ENCODE assay signal across 8 cellular contexts in the genomic region with DNA sequence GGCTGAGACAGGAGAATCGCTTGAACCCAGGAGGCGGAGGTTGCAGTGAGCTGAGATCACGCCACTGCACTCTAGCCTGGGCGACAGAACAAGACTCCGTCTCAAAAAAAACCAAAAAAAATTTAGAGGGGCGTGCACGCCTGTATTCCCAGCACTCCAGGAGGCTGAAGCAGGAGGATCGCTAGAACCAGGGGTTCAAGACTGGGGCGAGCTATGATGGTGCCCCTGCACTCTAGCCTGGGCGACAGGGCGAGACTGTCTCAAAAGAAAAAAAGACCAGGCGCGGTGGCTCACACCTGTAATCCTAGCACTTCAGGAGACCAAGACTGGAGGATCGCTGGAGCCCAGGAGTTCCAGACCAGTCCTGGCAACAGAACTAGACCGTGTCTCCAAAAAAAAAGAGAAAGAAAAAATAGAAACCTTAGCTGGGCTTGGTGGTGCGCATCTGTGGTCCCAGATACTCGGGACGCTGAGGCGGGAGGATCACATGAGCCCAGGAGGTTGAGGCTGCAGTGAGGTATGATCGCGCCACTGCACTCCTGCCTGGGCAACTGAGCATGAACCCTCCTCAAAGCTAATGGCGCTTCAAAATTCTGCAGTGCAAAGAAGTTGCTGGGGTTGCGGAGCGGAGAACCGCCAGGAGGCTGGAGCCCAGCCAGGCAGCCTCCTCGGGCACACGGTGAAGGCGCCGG. TPM values are rescaled to one million over a fixed set of nuclear protein-coding genes. Genes with fewer than 3 reads are reported as not detected.
A peak's percentile ranks its signal among the peaks of the same experiment; 100 is the strongest.
DNase-seq lines count a peak whose midpoint lies in the region; ATAC-seq, FAIRE-seq and TF ChIP-seq lines count a peak whose summit lies in the region.

No MANE protein-coding gene starts in this region.

- H3K4me3 ChIP-seq in A549 (peak overlapping the region; percentile 64), endodermal cell (ENCODE audit: low read length) (peak overlapping the region; percentile 85)

- H3K4me1 Mint-ChIP-seq in endodermal cell (peaks cover 6% of the 10 kb centered on the region), neural crest cell (peaks cover 32% of the 10 kb centered on the region)

- ATAC-seq in A549 (peak in 1 of 2 experiments; percentile 61; a peak in 3 of 6 replicates), GM19351 (IDR thresholded peaks at IDR 0.05; ENCODE audit: unreplicated experiment) (peak; percentile 24)

- H3K4me1 ChIP-seq in A549 (peaks cover 30% of the 10 kb centered on the region), endodermal cell (ENCODE audit: control insufficient read depth, insufficient read depth, low read length) (no peaks in the 10 kb centered on the region)

- no peak for TF ChIP-seq POLR2A in A549 (IDR thresholded peaks at IDR 0.05; ENCODE audit: low read length)

- no peak for TF ChIP-seq RAD21 in A549 (conservative IDR thresholded peaks at IDR 0.05 in 1 of 2, IDR thresholded peaks at IDR 0.05 in 1 of 2)

- H3K27ac ChIP-seq in A549 (peak overlapping the region; percentile 90 to 94), endodermal cell (ENCODE audit: low read depth, low read length) (peak overlapping the region; percentile 92)

- peak overlapping the region; percentile 62 for H3K4me2 ChIP-seq in A549

- peaks cover 5% of the 10 kb centered on the region for H3K36me3 ChIP-seq in endodermal cell (ENCODE audit: control insufficient read depth, insufficient read depth, low read length)

- H3K27ac Mint-ChIP-seq in endodermal cell (peak overlapping the region; percentile 99), neural crest cell (ENCODE audit: unreplicated experiment) (peak overlapping the region; percentile 100)

- H3K27me3 Mint-ChIP-seq in endodermal cell (ENCODE audit: insufficient read depth), result peaks cover 21% of the 10 kb centered on the region
- peaks cover 13% of the 10 kb centered on the region for H3K27me3 Mint-ChIP-seq in neural crest cell (ENCODE audit: low read depth)

- H3K9me3 ChIP-seq in A549 (no peaks in the 10 kb centered on the region), endodermal cell (ENCODE audit: control insufficient read depth, low read length) (no peaks in the 10 kb centered on the region)

- peaks cover 12% of the 10 kb centered on the region for H3K27me3 ChIP-seq in endodermal cell (ENCODE audit: control insufficient read depth, insufficient read depth, low read length, poor library complexity, severe bottlenecking)

- H3K4me3 Mint-ChIP-seq in endodermal cell (peak overlapping the region; percentile 96), neural crest cell (peak overlapping the region; percentile 100)

- H3K36me3 Mint-ChIP-seq in endodermal cell (ENCODE audit: low read depth), result peaks cover 6% of the 10 kb centered on the region
- H3K36me3 Mint-ChIP-seq in neural crest cell (ENCODE audit: low read depth), result no peaks in the 10 kb centered on the region

- WGBS in A549 (ENCODE audit: missing lambda C conversion rate), result 7% methylated on average over 29 of the region's 29 CpGs
- WGBS in endodermal cell (ENCODE audit: insufficient coverage in 1 of 2, insufficient read length in 1 of 2), 2 experiments, result 24 to 29% methylated on average over 21 to 29 of the region's 29 CpGs

- H3K9me3 Mint-ChIP-seq in endodermal cell (no peaks in the 10 kb centered on the region), neural crest cell (no peaks in the 10 kb centered on the region)

- no peak for FAIRE-seq in A549 (lab: Jason Lieb, UNC)

- peak overlapping the region; percentile 88 for H3K9ac ChIP-seq in endodermal cell (ENCODE audit: extremely low read depth, low read length, poor library complexity, severe bottlenecking)

- CTCF ChIA-PET in A549 (lab: Yijun Ruan, JAX), result interaction anchor here (0.6 to 2.9 kb wide), 4 partner anchors 9 to 205 kb away, joined by 3 to 13 read pairs (median 4); no protein-coding TSS in a partner anchor

- TF ChIP-seq EP300 in A549 (IDR thresholded peaks at IDR 0.05), result no peak

- DNase-seq in A549 (ENCODE audit: low read depth in 1 of 2, low spot score in 1 of 2) (no peak), NCI-H1092 (lab: John Stamatoyannopoulos, UW) (peak; percentile 27), endodermal cell (no peak), neural crest cell (ENCODE audit: low read depth, low spot score) (no peak), D341Med (ENCODE audit: low spot score) (no peak), hepatic stellate cell (ENCODE audit: low spot score) (no peak)
- no peak for DNase-seq in stimulated activated naive CD4-positive, alpha-beta T cell (lab: John Stamatoyannopoulos, UW)

- POLR2A ChIA-PET in A549 (lab: Yijun Ruan, JAX), result interaction anchor here (0.5 to 1.7 kb wide), 7 partner anchors 13 to 303 kb away, joined by 3 to 11 read pairs (median 4); a partner anchor contains a TSS

- TF ChIP-seq CTCF in A549 (IDR thresholded peaks at IDR 0.05) (no peak), endodermal cell (conservative IDR thresholded peaks at IDR 0.05) (peak; percentile 29), neural crest cell (conservative IDR thresholded peaks at IDR 0.05) (peak; percentile 22)

TF ChIP-seq in A549, 52 proteins besides CTCF, POLR2A, EP300 and RAD21 (continues in another document):
- TF ChIP-seq ESRRA (IDR thresholded peaks at IDR 0.05; ENCODE audit: borderline replicate concordance, low read length) (no peak), CBX8 (IDR thresholded peaks at IDR 0.05) (no peak), CHD2 (IDR thresholded peaks at IDR 0.05; ENCODE audit: low read length, partially characterized antibody) (peak; percentile 45)

RNA-seq across cellular contexts. Expression of a gene that starts 0.4 kb away (rescaled TPM):
- 0.45 and 0.63 TPM in 2 replicates for polyA plus RNA-seq in A549 (2011; rRNA removed)
- 2.8 and 3.0 TPM in 2 replicates for polyA plus RNA-seq in A549 (2012; cell fraction: cytosol; rRNA removed)
- 3.8 and 3.9 TPM in 2 replicates for polyA plus RNA-seq in A549 (2012; cell fraction: nucleus; rRNA removed)
- 2.5 to 3.3 TPM (median 2.6 TPM) in 3 replicates for polyA plus RNA-seq in A549 (2017; fragmentation: RNase III; extraction: RNeasy Plus Mini Kit Qiagen cat#74134 plus additional on column Dnase treatment)
- 0.37 and 0.58 TPM in 2 replicates for polyA minus RNA-seq in A549 (2011; rRNA and poly(A)+ RNA removed)
- total RNA-seq in endodermal cell, result 1 to 10 TPM; 1.3 to 1.4 TPM
- polyA plus RNA-seq in endodermal cell (2013, experiment 1 of 2), result 1.2 TPM
- polyA plus RNA-seq in endodermal cell (2013, experiment 2 of 2), result 0.99 TPM
- 2.1 and 2.4 TPM in 2 replicates for total RNA-seq in neural crest cell

RNA-seq across cellular contexts. Expression of a gene that starts 7.0 kb away (rescaled TPM):
- polyA plus RNA-seq in A549 (2011; rRNA removed) (11.3 and 11.7 TPM in 2 replicates), A549 (2017; fragmentation: RNase III; extraction: RNeasy Plus Mini Kit Qiagen cat#74134 plus additional on column Dnase treatment) (16.8 to 26.2 TPM (median 22.8 TPM) in 3 replicates)
- 10.1 and 10.7 TPM in 2 replicates for polyA plus RNA-seq in A549 (2012; cell fraction: cytosol; rRNA removed)
- polyA plus RNA-seq in A549 (2012; cell fraction: nucleus; rRNA removed), result 8.6 and 12.2 TPM in 2 replicates
- polyA minus RNA-seq in A549 (2011; rRNA and poly(A)+ RNA removed), result 5.7 and 8.4 TPM in 2 replicates
- total RNA-seq in endodermal cell (10 to 100 TPM; 16.2 to 19.4 TPM), neural crest cell (27.7 and 27.9 TPM in 2 replicates)
- 28.6 TPM for polyA plus RNA-seq in endodermal cell (2013, experiment 1 of 2)
- 24.1 TPM for polyA plus RNA-seq in endodermal cell (2013, experiment 2 of 2)

RNA-seq across cellular contexts. Expression of a gene that starts 7.2 kb away (rescaled TPM):
- polyA plus RNA-seq in A549 (2011; rRNA removed), result 36.2 and 45.1 TPM in 2 replicates
- polyA plus RNA-seq in A549 (2012; cell fraction: cytosol; rRNA removed), result 59.9 and 72.2 TPM in 2 replicates
- polyA plus RNA-seq in A549 (2012; cell fraction: nucleus; rRNA removed), result 89.3 and 105 TPM in 2 replicates
- 57.0 to 62.5 TPM (median 57.1 TPM) in 3 replicates for polyA plus RNA-seq in A549 (2017; fragmentation: RNase III; extraction: RNeasy Plus Mini Kit Qiagen cat#74134 plus additional on column Dnase treatment)
- polyA minus RNA-seq in A549 (2011; rRNA and poly(A)+ RNA removed), result 46.2 and 51.4 TPM in 2 replicates
- total RNA-seq in endodermal cell, result 100 to 1,000 TPM in 1 of 2 donors, 10 to 100 TPM in 1; 83.1 to 113 TPM
- 82.4 TPM for polyA plus RNA-seq in endodermal cell (2013, experiment 1 of 2)
- polyA plus RNA-seq in endodermal cell (2013, experiment 2 of 2), result 77.9 TPM
- 82.0 and 88.9 TPM in 2 replicates for total RNA-seq in neural crest cell

RNA-seq across cellular contexts. Expression of a gene that starts 22.3 kb away (rescaled TPM):
- polyA plus RNA-seq in A549 (2011; rRNA removed) (123 and 152 TPM in 2 replicates), A549 (2017; fragmentation: RNase III; extraction: RNeasy Plus Mini Kit Qiagen cat#74134 plus additional on column Dnase treatment) (168 to 180 TPM (median 177 TPM) in 3 replicates)
- polyA plus RNA-seq in A549 (2012; cell fraction: cytosol; rRNA removed), result 347 and 433 TPM in 2 replicates
- polyA plus RNA-seq in A549 (2012; cell fraction: nucleus; rRNA removed), result 271 and 300 TPM in 2 replicates
- polyA minus RNA-seq in A549 (2011; rRNA and poly(A)+ RNA removed), result 30.2 and 50.4 TPM in 2 replicates
- total RNA-seq in endodermal cell (100 to 1,000 TPM; 155 to 188 TPM), neural crest cell (134 and 135 TPM in 2 replicates)
- 146 TPM for polyA plus RNA-seq in endodermal cell (2013, experiment 1 of 2)
- polyA plus RNA-seq in endodermal cell (2013, experiment 2 of 2), result 131 TPM

RNA-seq across cellular contexts. Expression of a gene that starts 24.9 kb away (rescaled TPM):
- 13.7 and 16.6 TPM in 2 replicates for polyA plus RNA-seq in A549 (2011; rRNA removed)
- polyA plus RNA-seq in A549 (2012; cell fraction: cytosol; rRNA removed), result 17.3 and 19.4 TPM in 2 replicates
- polyA plus RNA-seq in A549 (2012; cell fraction: nucleus; rRNA removed), result 35.9 and 37.0 TPM in 2 replicates
- polyA plus RNA-seq in A549 (2017; fragmentation: RNase III; extraction: RNeasy Plus Mini Kit Qiagen cat#74134 plus additional on column Dnase treatment), result 16.5 to 18.3 TPM (median 18.1 TPM) in 3 replicates
- 22.7 and 28.1 TPM in 2 replicates for polyA minus RNA-seq in A549 (2011; rRNA and poly(A)+ RNA removed)
- total RNA-seq in endodermal cell, result 10 to 100 TPM; 26.3 to 31.5 TPM
- polyA plus RNA-seq in endodermal cell (2013, experiment 1 of 2), result 28.5 TPM
- 26.7 TPM for polyA plus RNA-seq in endodermal cell (2013, experiment 2 of 2)
- total RNA-seq in neural crest cell, result 22.6 and 23.6 TPM in 2 replicates
